ENCODE assay signal across 1 cellular context in the genomic region with DNA sequence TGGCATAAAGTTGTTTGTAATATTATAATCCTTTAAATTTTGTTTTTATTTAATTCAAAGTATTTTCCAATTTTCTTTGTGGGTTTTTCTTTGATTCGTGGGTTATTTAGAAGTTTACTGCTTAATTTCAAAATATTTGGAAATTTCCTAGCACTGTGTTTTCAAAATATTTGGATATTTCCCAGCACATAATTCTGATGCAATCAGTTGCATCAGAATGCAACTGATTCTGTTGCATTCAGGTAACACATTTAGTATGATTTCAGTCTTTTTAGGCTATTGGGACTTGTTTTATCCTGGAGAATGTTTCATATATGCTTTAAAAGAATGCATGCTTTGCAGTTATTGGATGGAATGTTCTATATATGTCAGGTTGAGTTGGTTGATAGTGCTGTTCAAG.
A peak's percentile ranks its signal among the peaks of the same experiment; 100 is the strongest.
TF ChIP-seq lines count a peak whose summit lies in the region.

No MANE protein-coding gene starts in this region.

TF ChIP-seq in K562, 482 proteins besides CTCF, POLR2A, EP300 and RAD21:
- TF ChIP-seq ZNF224 (CRISPR knock-in tag; IDR thresholded peaks at IDR 0.05) (no peak), SIX5 (IDR thresholded peaks at IDR 0.05; ENCODE audit: borderline replicate concordance in 1 of 2, insufficient read depth in 1 of 2, low read depth in 1 of 2, low read length in 2 of 2) (no peak), TRIM24 (IDR thresholded peaks at IDR 0.05) (peak; percentile 92 to 93), PHF21A (IDR thresholded peaks at IDR 0.05; ENCODE audit: borderline replicate concordance, low read depth) (no peak), BCL6 (CRISPR knock-in tag; IDR thresholded peaks at IDR 0.05) (no peak), CEBPG (CRISPR knock-in tag; IDR thresholded peaks at IDR 0.05) (no peak), CEBPG (tag; conservative IDR thresholded peaks at IDR 0.05 in 1 of 2, IDR thresholded peaks at IDR 0.05 in 1 of 2) (peak; percentile 72 to 87), ZFP1 (CRISPR knock-in tag; IDR thresholded peaks at IDR 0.05) (no peak), CEBPB (tag; IDR thresholded peaks at IDR 0.05) (0 out of 2 replicates have a peak, but pooled peaks have one; percentile 40), ZNF175 (CRISPR knock-in tag; IDR thresholded peaks at IDR 0.05; ENCODE audit: low read depth) (no peak)
- TF ChIP-seq, protein P1, sequence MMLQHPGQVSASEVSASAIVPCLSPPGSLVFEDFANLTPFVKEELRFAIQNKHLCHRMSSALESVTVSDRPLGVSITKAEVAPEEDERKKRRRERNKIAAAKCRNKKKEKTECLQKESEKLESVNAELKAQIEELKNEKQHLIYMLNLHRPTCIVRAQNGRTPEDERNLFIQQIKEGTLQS (IDR thresholded peaks at IDR 0.05) = peak; percentile 48; the same call in 1 of the 2 replicates
- TF ChIP-seq, protein P1 (CRISPR knock-in tag; conservative IDR thresholded peaks at IDR 0.05) = no peak
TF ChIP-seq in K562: peak in this region for 4.
